ENCODE assay signal across 25 cellular contexts in the genomic region with DNA sequence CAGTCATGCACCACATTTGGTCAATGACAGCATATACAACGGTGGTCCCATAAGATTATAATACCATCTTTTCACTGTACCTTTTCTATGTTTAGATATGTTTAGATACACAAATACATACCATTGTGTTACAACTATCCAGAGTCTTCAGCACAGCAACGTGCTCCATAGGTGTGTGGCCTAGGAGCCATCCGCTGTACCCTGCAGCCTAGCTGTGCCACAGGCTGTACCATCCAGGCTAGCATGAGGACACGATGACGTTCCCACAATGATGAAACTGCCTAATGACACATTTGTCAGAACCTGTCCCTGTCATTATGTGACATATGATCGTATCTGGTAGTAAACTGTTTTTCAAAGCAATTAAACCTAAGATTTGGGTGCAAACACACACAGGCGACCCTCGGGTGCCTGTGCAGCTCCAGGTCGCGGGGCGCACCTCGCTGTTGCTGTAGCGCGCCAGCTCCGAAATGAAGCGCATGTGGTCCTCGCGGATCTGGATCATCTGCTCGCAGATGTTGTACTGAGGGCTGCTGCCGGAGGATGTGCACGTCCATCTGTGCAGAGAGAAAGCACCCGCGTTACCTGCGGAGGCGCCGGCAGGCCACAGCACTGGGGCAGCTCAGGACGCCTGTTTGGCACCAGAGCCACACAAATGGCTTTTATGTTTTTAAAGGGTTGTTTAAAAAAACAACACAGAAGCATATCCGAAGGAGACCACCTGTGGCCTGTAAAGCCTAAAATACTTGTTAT.
"Had no signal": no experiment of that assay in that cellular context is flagged by ENCODE, and none has a peak within 500 bp of the region (broad histone marks: within the 10 kb centered on the region; RNA-seq: fewer than 3 reads in every experiment).

No MANE protein-coding gene starts in this region.

- H3K9me3 ChIP-seq: left ventricle myocardium inferior, ovary, right atrium auricular region, right lobe of liver, suprapubic skin, thoracic aorta, tibial artery, uterus had no signal

- H3K36me3 Mint-ChIP-seq: immature natural killer cell, naive B cell, natural killer cell had no signal

- FAIRE-seq: islet of Langerhans, kidney had no signal

- H3K4me3 ChIP-seq: left ventricle myocardium inferior, lung, ovary, right atrium auricular region, right lobe of liver, smooth muscle cell, suprapubic skin, thoracic aorta, tibial artery, uterus had no signal

- H3K9me3 Mint-ChIP-seq: immature natural killer cell; mesothelial cell of epicardium; naive B cell; natural killer cell; stimulated activated naive CD8-positive, alpha-beta T cell treated with anti-CD3 and anti-CD28 coated beads, Interleukin-15, Interleukin-2, amounts not matched to agents 100 ng/mL and 50 ng/mL, for 24 hours had no signal

- H3K4me1 Mint-ChIP-seq: immature natural killer cell, mesothelial cell of epicardium, natural killer cell had no signal

- H3K27ac Mint-ChIP-seq: immature natural killer cell; mesothelial cell of epicardium; naive B cell; natural killer cell; progenitor cell of endocrine pancreas; stimulated activated naive CD8-positive, alpha-beta T cell treated with anti-CD3 and anti-CD28 coated beads, Interleukin-15, Interleukin-2, amounts not matched to agents 100 ng/mL and 50 ng/mL, for 24 hours had no signal

- H3K4me3 Mint-ChIP-seq: immature natural killer cell; mesothelial cell of epicardium; naive B cell; natural killer cell; stimulated activated naive CD8-positive, alpha-beta T cell treated with anti-CD3 and anti-CD28 coated beads, Interleukin-15, Interleukin-2, amounts not matched to agents 100 ng/mL and 50 ng/mL, for 24 hours had no signal

- H3K4me1 ChIP-seq: right lobe of liver, uterus had no signal

- H3K27me3 ChIP-seq: ovary, right atrium auricular region, right lobe of liver, suprapubic skin, tibial artery, uterus had no signal

- H3K27ac ChIP-seq: ovary, right atrium auricular region, right lobe of liver, uterus had no signal

- DNase-seq: hypothalamus; immature natural killer cell; kidney; mesendoderm; naive B cell; natural killer cell; nucleus accumbens; ovary; stimulated activated CD4-positive, alpha-beta T cell treated with anti-CD3 and anti-CD28 coated beads, Interleukin-1b, Interleukin-23, amount 100 ng/mL, for 48 hours; stimulated activated CD4-positive, alpha-beta T cell treated with anti-CD3 and anti-CD28 coated beads, Interleukin-2, amount 100 ng/mL, for 48 hours; stimulated activated naive CD4-positive, alpha-beta T cell; trophoblast cell; uterus had no signal

- H3K27me3 Mint-ChIP-seq: naive B cell; progenitor cell of endocrine pancreas; stimulated activated naive CD8-positive, alpha-beta T cell treated with anti-CD3 and anti-CD28 coated beads, Interleukin-15, Interleukin-2, amounts not matched to agents 100 ng/mL and 50 ng/mL, for 24 hours had no signal

- H3K4me2 ChIP-seq: smooth muscle cell had no signal

- H3K36me3 ChIP-seq: ovary, uterus had no signal
